ENCODE assay signal across 1 cellular context in the genomic region with DNA sequence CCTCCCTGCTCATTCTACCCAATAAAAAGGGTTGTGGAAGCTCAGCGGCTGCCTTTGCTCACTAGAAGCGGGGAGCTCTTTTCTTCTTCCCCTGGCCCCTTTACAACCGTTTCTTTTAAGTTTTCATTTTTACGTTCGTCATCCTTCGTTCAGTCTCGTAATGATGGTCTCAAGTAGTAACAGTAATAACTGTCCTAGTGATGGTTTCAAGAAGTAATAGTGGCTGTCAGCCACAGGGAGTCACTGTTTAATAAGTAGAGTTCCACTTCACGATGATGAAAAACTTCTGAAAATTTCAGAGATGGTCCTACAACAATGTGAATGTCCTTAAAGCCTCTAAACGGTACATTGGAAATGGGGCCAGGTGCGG.
TF ChIP-seq lines count a peak whose summit lies in the region.

No MANE protein-coding gene starts in this region.

TF ChIP-seq in A549, 52 proteins besides CTCF, POLR2A, EP300 and RAD21 (continued from another document):
- TF ChIP-seq, protein P1, sequence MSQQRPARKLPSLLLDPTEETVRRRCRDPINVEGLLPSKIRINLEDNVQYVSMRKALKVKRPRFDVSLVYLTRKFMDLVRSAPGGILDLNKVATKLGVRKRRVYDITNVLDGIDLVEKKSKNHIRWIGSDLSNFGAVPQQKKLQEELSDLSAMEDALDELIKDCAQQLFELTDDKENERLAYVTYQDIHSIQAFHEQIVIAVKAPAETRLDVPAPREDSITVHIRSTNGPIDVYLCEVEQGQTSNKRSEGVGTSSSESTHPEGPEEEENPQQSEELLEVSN (IDR thresholded peaks at IDR 0.05; ENCODE audit: borderline replicate concordance, low read depth) = no peak
- TF ChIP-seq SREBF2 (IDR thresholded peaks at IDR 0.05) (no peak), GATA3 (IDR thresholded peaks at IDR 0.05; ENCODE audit: borderline replicate concordance) (no peak), RCOR1 (IDR thresholded peaks at IDR 0.05; ENCODE audit: low read depth, low read length) (no peak), FOXS1 (CRISPR knock-in tag; IDR thresholded peaks at IDR 0.05) (no peak), POLR2AphosphoS2 (conservative IDR thresholded peaks at IDR 0.05; ENCODE audit: low read length) (no peak), RNF2 (IDR thresholded peaks at IDR 0.05; ENCODE audit: borderline replicate concordance, low read depth) (no peak), PHF8 (IDR thresholded peaks at IDR 0.05; ENCODE audit: borderline replicate concordance, low read depth) (no peak), CBX8 (IDR thresholded peaks at IDR 0.05) (no peak)
- TF ChIP-seq, protein P2, sequence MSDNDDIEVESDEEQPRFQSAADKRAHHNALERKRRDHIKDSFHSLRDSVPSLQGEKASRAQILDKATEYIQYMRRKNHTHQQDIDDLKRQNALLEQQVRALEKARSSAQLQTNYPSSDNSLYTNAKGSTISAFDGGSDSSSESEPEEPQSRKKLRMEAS (IDR thresholded peaks at IDR 0.05) = no peak
- TF ChIP-seq, protein P3, sequence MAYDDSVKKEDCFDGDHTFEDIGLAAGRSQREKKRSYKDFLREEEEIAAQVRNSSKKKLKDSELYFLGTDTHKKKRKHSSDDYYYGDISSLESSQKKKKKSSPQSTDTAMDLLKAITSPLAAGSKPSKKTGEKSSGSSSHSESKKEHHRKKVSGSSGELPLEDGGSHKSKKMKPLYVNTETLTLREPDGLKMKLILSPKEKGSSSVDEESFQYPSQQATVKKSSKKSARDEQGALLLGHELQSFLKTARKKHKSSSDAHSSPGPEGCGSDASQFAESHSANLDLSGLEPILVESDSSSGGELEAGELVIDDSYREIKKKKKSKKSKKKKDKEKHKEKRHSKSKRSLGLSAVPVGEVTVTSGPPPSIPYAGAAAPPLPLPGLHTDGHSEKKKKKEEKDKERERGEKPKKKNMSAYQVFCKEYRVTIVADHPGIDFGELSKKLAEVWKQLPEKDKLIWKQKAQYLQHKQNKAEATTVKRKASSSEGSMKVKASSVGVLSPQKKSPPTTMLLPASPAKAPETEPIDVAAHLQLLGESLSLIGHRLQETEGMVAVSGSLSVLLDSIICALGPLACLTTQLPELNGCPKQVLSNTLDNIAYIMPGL (CRISPR knock-in tag; IDR thresholded peaks at IDR 0.05; ENCODE audit: borderline replicate concordance) = no peak
